Comparison of ENCODE assay signal across 1 cellular context in the genomic region with DNA sequence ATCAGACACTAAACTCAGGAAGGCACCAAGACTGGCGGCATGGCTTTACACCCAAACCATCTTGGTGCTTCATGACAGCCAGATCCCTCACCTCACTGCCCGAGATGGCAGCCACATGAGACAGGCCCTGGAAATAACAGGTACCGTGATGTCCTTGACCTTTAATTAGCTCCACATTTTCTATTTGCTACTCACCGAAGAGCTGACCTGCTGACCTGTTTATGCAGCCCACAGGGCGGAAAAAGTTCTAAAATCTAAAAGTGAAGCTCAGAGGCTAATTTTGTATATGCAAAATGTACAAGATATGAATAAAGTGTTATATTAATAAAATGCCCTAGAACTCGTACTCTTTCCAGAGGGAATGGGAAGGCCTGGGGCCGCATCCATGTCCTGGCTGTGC.
TF ChIP-seq lines count a peak whose summit lies in the region.

No MANE protein-coding gene starts in this region.

TF ChIP-seq in HepG2, 621 proteins besides CTCF, POLR2A, EP300 and RAD21:
- TF ChIP-seq ZNF563 (CRISPR knock-in tag; IDR thresholded peaks at IDR 0.05): no peak
- TF ChIP-seq NR2F1 (CRISPR knock-in tag; IDR thresholded peaks at IDR 0.05): 0 out of 4 replicates have a peak, but pooled peaks of 1 of the 2 experiments have one; percentile 28
- peak; percentile 52; the same call in 1 of the 2 replicates for TF ChIP-seq NR2F6 (IDR thresholded peaks at IDR 0.05)
- TF ChIP-seq NR2F6 (CRISPR knock-in tag; IDR thresholded peaks at IDR 0.05): peak; percentile 58; the same call in 1 of the 2 replicates
- TF ChIP-seq RARA (CRISPR knock-in tag; IDR thresholded peaks at IDR 0.05): peak; percentile 41; the same call in 1 of the 2 replicates
- TF ChIP-seq TARDBP (CRISPR knock-in tag; IDR thresholded peaks at IDR 0.05): no peak
- TF ChIP-seq ZNF329 (CRISPR knock-in tag; IDR thresholded peaks at IDR 0.05; ENCODE audit: low read depth): no peak
